In the genomic region with DNA sequence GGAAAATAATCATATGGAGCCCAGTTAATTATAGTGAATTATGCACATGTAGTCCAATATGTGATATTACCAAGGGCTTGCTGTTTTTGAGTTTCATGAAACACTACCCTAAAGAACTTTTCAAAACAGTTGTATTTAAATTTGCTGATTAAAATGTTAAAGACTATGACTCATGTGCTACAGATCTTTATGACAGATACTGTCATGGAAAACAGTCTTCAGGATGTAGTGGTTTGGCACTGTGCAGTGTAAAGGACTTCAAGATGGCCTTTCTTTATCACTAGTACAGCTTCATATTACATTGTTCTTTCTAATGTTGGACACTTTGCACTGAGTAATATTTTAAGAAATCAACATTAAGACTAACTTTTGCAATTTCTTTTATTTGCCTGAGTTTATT, we compare ENCODE assay signal across 18 cellular contexts.
DNase-seq lines count a peak whose midpoint lies in the region; ATAC-seq and TF ChIP-seq lines count a peak whose summit lies in the region.
"Had no signal": no experiment of that assay in that cellular context is flagged by ENCODE, and none has a peak within 500 bp of the region (broad histone marks: within the 10 kb centered on the region; RNA-seq: fewer than 3 reads in every experiment).

No MANE protein-coding gene starts in this region.

- no peaks in the 10 kb centered on the region for H3K79me2 ChIP-seq in mammary epithelial cell (ENCODE audit: insufficient read depth, low read length)

- TF ChIP-seq POLR2A in prostate gland (IDR thresholded peaks at IDR 0.05), result no peak

- dilution Hi-C loops in mammary epithelial cell (cut with HindIII; ENCODE audit: low sequenced_read_pairs), result no loop called here

- no peak overlapping the region for H2AFZ ChIP-seq in mammary epithelial cell (ENCODE audit: low read depth, low read length)

- H3K27me3 Mint-ChIP-seq in naive thymus-derived CD4-positive, alpha-beta T cell, result no peaks in the 10 kb centered on the region
- H3K27me3 Mint-ChIP-seq: activated CD4-positive, alpha-beta memory T cell treated with anti-CD3 and anti-CD28 coated beads for 36 hours had no signal

- no peak overlapping the region for H3K4me3 ChIP-seq in AG10803 (ENCODE audit: low read length)
- no peak overlapping the region for H3K4me3 ChIP-seq in mammary epithelial cell (replicated peaks in 1 of 3; ENCODE audit: insufficient read depth in 1 of 3, low read depth in 2 of 3, low read length in 3 of 3)
- H3K4me3 ChIP-seq in naive thymus-derived CD4-positive, alpha-beta T cell (ENCODE audit: low read length), result no peak overlapping the region
- no peak overlapping the region for H3K4me3 ChIP-seq in prostate gland
- H3K4me3 ChIP-seq: adrenal gland, thoracic aorta had no signal

- H3K27ac Mint-ChIP-seq in naive thymus-derived CD4-positive, alpha-beta T cell, result no peak overlapping the region
- H3K27ac Mint-ChIP-seq: activated CD4-positive, alpha-beta memory T cell treated with anti-CD3 and anti-CD28 coated beads for 36 hours had no signal

- intact Hi-C loops in mammary epithelial cell (cut with micrococcal nuclease) (no loop called here), prostate gland (cut with DNase I) (no loop called here)
- intact Hi-C loops in naive thymus-derived CD4-positive, alpha-beta T cell (cut with micrococcal nuclease), result loop anchor here in 1 of 2 donors (5.0 kb wide), 1 partner anchor 192 kb away; no protein-coding TSS in a partner anchor

- in situ Hi-C loops in mammary epithelial cell (cut with MboI; ENCODE audit: low sequenced_read_pairs in 2 of 2), result no loop called here

- H3K9me3 ChIP-seq in mammary epithelial cell (replicated peaks; ENCODE audit: insufficient read depth, low read length) (no peaks in the 10 kb centered on the region), prostate gland (no peaks in the 10 kb centered on the region)
- no peaks in the 10 kb centered on the region for H3K9me3 ChIP-seq in naive thymus-derived CD4-positive, alpha-beta T cell (ENCODE audit: control insufficient read depth in 2 of 3, low read length in 3 of 3)
- H3K9me3 ChIP-seq: adrenal gland, thoracic aorta had no signal

- H3K9me3 Mint-ChIP-seq in naive thymus-derived CD4-positive, alpha-beta T cell, result peaks cover 0 to 9% (median 4%) of the 10 kb centered on the region in 11 donors

- no peak overlapping the region for H3K9ac ChIP-seq in mammary epithelial cell (ENCODE audit: insufficient read depth, low read length)

- H3K4me1 ChIP-seq in mammary epithelial cell (ENCODE audit: insufficient read depth, low read length), result no peaks in the 10 kb centered on the region
- no peaks in the 10 kb centered on the region for H3K4me1 ChIP-seq in naive thymus-derived CD4-positive, alpha-beta T cell (ENCODE audit: control insufficient read depth in 2 of 2, insufficient read depth in 2 of 2, low read length in 2 of 2)
- H3K4me1 ChIP-seq in prostate gland (replicated peaks), result no peaks in the 10 kb centered on the region
- H3K4me1 ChIP-seq: adrenal gland had no signal

- no TSS peak for BruUV-seq in mammary epithelial cell (replicated peaks; lab: Mats Ljungman, UMichigan)

- ATAC-seq in naive thymus-derived CD4-positive, alpha-beta T cell, result peak; percentile 45
- ATAC-seq in GM21423 (IDR thresholded peaks at IDR 0.05; ENCODE audit: unreplicated experiment) (no peak), GM21515 (IDR thresholded peaks at IDR 0.05; ENCODE audit: unreplicated experiment) (no peak)
- ATAC-seq: esophagus mucosa had no signal

- POLR2A ChIA-PET in naive thymus-derived CD4-positive, alpha-beta T cell (lab: Charles Lee), result no interaction called here

- peaks cover 0 to 3% (median 0%) of the 10 kb centered on the region in 7 donors for H3K4me1 Mint-ChIP-seq in naive thymus-derived CD4-positive, alpha-beta T cell

- no peaks in the 10 kb centered on the region for H4K20me1 ChIP-seq in mammary epithelial cell (ENCODE audit: insufficient read depth, low read length)

- TF ChIP-seq CTCF in AG10803 (conservative IDR thresholded peaks at IDR 0.05; ENCODE audit: low read length) (no peak), mammary epithelial cell (conservative IDR thresholded peaks at IDR 0.05 in 1 of 2, IDR thresholded peaks at IDR 0.05 in 1 of 2; ENCODE audit: extremely low read depth in 1 of 2, insufficient read depth in 1 of 2, low read depth in 1 of 2, low read length in 2 of 2) (no peak), prostate gland (IDR thresholded peaks at IDR 0.05) (no peak)

- H3K36me3 ChIP-seq in mammary epithelial cell (ENCODE audit: insufficient read depth, low read length) (no peaks in the 10 kb centered on the region), prostate gland (no peaks in the 10 kb centered on the region)
- H3K36me3 ChIP-seq in naive thymus-derived CD4-positive, alpha-beta T cell (ENCODE audit: control insufficient read depth in 2 of 3, insufficient read depth in 3 of 3, low read length in 3 of 3), result no peaks in the 10 kb centered on the region
- H3K36me3 ChIP-seq: adrenal gland, thoracic aorta had no signal

- H3K27ac ChIP-seq in mammary epithelial cell (ENCODE audit: insufficient read depth, low read depth, low read length) (no peak overlapping the region), prostate gland (no peak overlapping the region)
- no peak overlapping the region for H3K27ac ChIP-seq in naive thymus-derived CD4-positive, alpha-beta T cell (ENCODE audit: low read depth, low read length)
- H3K27ac ChIP-seq: adrenal gland, thoracic aorta had no signal

- no peaks in the 10 kb centered on the region for H3K27me3 ChIP-seq in mammary epithelial cell (ENCODE audit: insufficient read depth, low read length)
- H3K27me3 ChIP-seq in naive thymus-derived CD4-positive, alpha-beta T cell (ENCODE audit: control insufficient read depth in 2 of 2, insufficient read depth in 2 of 2, low read length in 2 of 2), result no peaks in the 10 kb centered on the region
- H3K27me3 ChIP-seq in prostate gland (replicated peaks; ENCODE audit: insufficient read depth), result no peaks in the 10 kb centered on the region
- H3K27me3 ChIP-seq: adrenal gland had no signal

- DNase-seq in AG10803 (ENCODE audit: low read depth) (peak; percentile 46), NCI-H226 (peak; percentile 8), mammary epithelial cell (peak; percentile 17), prostate gland (ENCODE audit: low spot score) (no peak), HPDE6-E6E7 (ENCODE audit: extremely low spot score) (no peak)
- no peak for DNase-seq in naive thymus-derived CD4-positive, alpha-beta T cell
- DNase-seq: activated CD4-positive, alpha-beta memory T cell treated with anti-CD3 and anti-CD28 coated beads for 36 hours; adrenal gland; AML-193; cortex of kidney; DMS 273 treated with DMSO at 0.1 percent for 48 hours; NCI-H146; retina; stimulated activated CD8-positive, alpha-beta memory T cell treated with anti-CD3 and anti-CD28 coated beads, Interleukin-4, amount 100 ng/mL, for 48 hours had no signal

- no peak overlapping the region for H3K4me2 ChIP-seq in mammary epithelial cell (ENCODE audit: insufficient read depth, low read depth, low read length)

- H3K4me3 Mint-ChIP-seq in naive thymus-derived CD4-positive, alpha-beta T cell, result no peak overlapping the region
- H3K4me3 Mint-ChIP-seq: activated CD4-positive, alpha-beta memory T cell treated with anti-CD3 and anti-CD28 coated beads for 36 hours had no signal

- no peaks in the 10 kb centered on the region for H3K36me3 Mint-ChIP-seq in naive thymus-derived CD4-positive, alpha-beta T cell
- H3K36me3 Mint-ChIP-seq: activated CD4-positive, alpha-beta memory T cell treated with anti-CD3 and anti-CD28 coated beads for 36 hours had no signal

- CTCF ChIA-PET in mammary epithelial cell (lab: Charles Lee; ENCODE audit: low non-redundant PET), result no interaction called here
- CTCF ChIA-PET in naive thymus-derived CD4-positive, alpha-beta T cell (lab: Charles Lee), result no interaction called here

Comparison
In these comparisons a context has a peak if more than half of its experiments do, and no peak if none do; other contexts are left out.
1. DNase-seq: peak in AG10803 (single experiment), NCI-H226 (single experiment) and mammary epithelial cell (single experiment); none in naive thymus-derived CD4-positive, alpha-beta T cell (0 of 9), prostate gland (single experiment) and HPDE6-E6E7 (single experiment).